ENCODE assay signal across 8 cellular contexts in the genomic region with DNA sequence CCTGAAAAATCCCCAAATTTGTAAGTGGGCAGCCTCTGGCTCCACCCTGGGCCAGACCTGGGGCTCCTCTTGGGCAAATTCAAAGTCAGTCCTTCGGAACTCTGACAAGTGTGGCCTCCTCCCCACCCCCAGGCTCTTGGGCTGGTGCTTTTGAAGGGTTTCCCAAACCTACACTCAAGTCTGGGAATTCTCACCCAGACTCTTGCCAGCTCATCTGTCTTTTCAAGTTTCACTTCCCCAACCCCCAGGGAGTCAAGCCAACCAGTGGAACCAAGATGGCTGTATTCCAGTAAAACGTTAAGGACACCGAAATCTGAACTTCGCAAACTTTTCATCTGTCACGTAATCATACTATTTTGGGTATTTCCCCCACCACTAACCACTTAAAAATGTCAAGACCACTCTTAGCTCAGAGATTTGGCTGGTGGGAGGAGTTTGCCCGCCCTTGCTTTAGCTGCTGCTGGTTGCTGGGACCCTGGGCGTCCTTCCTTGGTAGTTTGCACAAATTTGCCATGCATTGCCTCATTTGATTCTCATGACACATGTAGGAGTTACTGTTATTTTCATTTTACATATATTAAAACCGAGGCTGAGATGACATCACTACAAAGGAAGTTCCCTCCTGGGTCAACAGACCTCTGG.
DNase-seq lines count a peak whose midpoint lies in the region; ATAC-seq and TF ChIP-seq lines count a peak whose summit lies in the region.

No MANE protein-coding gene starts in this region.

- no peak overlapping the region for H3K4me3 ChIP-seq in fibroblast of mammary gland (ENCODE audit: control insufficient read depth, low read depth, low read length)

- TF ChIP-seq CTCF in fibroblast of mammary gland (conservative IDR thresholded peaks at IDR 0.05; ENCODE audit: control insufficient read depth, insufficient read depth, low read depth, low read length): no peak

- DNase-seq in ACHN (peak; percentile 64), fibroblast of mammary gland (ENCODE audit: low read depth) (peak; percentile 47), NCI-H1694 (lab: John Stamatoyannopoulos, UW) (no peak), iPS-NIHi11 (ENCODE audit: low spot score) (no peak)
- DNase-seq in activated CD4-positive, alpha-beta T cell treated with anti-CD3 and anti-CD28 coated beads for 4 hours: peak; percentile 48 to 57
- DNase-seq in stimulated activated CD4-positive, alpha-beta T cell treated with anti-CD3 and anti-CD28 coated beads, Interleukin-4, amount 100 ng/mL, for 4 hours: peak; percentile 51 to 63

- ATAC-seq in GM19351 (IDR thresholded peaks at IDR 0.05; ENCODE audit: unreplicated experiment): peak; percentile 48
- ATAC-seq in HG03439 (IDR thresholded peaks at IDR 0.05; ENCODE audit: unreplicated experiment): peak; percentile 51

- in situ Hi-C loops in ACHN (cut with HindIII; ENCODE audit: low pct_ligation_motif_present, low pct_unique_long_range_greater_than_20kb, low sequenced_read_pairs): no loop called here

Comparison
In these comparisons a context has a peak if more than half of its experiments do, and no peak if none do; other contexts are left out.
1. DNase-seq: peak in ACHN (single experiment), activated CD4-positive, alpha-beta T cell treated with anti-CD3 and anti-CD28 coated beads for 4 hours (2 of 2), fibroblast of mammary gland (single experiment) and stimulated activated CD4-positive, alpha-beta T cell treated with anti-CD3 and anti-CD28 coated beads, Interleukin-4, amount 100 ng/mL, for 4 hours (2 of 2); none in NCI-H1694 (single experiment) and iPS-NIHi11 (single experiment).